18 cellular contexts compared by ENCODE assay signal in genomic region chr15:38559131-38559530, GRCh38. TPM values are rescaled to one million over a fixed set of nuclear protein-coding genes. Genes with fewer than 3 reads are reported as not detected.
DNase-seq lines count a peak whose midpoint lies in the region; ATAC-seq, FAIRE-seq and TF ChIP-seq lines count a peak whose summit lies in the region.
"Had no signal": no experiment of that assay in that cellular context is flagged by ENCODE, and none has a peak within 500 bp of the region (broad histone marks: within the 10 kb centered on the region; RNA-seq: fewer than 3 reads in every experiment).

No MANE protein-coding gene starts in this region.

- ATAC-seq in T-helper 17 cell, result no peak
- no peak for ATAC-seq in stimulated activated effector memory CD8-positive, alpha-beta T cell treated with anti-CD3 and anti-CD28 coated beads, Interleukin-12 subunit alpha, Interleukin-12 subunit beta, amount 100 ng/mL, for 72 hours
- ATAC-seq: HCT116, heart left ventricle, K562, lower lobe of right lung had no signal

- peak overlapping the region; percentile 71 for H3K4me3 Mint-ChIP-seq in activated naive CD4-positive, alpha-beta T cell treated with anti-CD3 and anti-CD28 coated beads for 36 hours
- H3K4me3 Mint-ChIP-seq in T-helper 17 cell, result peak overlapping the region; percentile 97
- H3K4me3 Mint-ChIP-seq in stimulated activated effector memory CD8-positive, alpha-beta T cell treated with anti-CD3 and anti-CD28 coated beads, Interleukin-12 subunit alpha, Interleukin-12 subunit beta, amount 100 ng/mL, for 72 hours, result peak overlapping the region; percentile 92

- intact Hi-C loops in activated naive CD4-positive, alpha-beta T cell treated with anti-CD3 and anti-CD28 coated beads for 36 hours (cut with micrococcal nuclease), result loop anchor here (10.0 kb wide), 2 partner anchors 494 to 1486 kb away; no protein-coding TSS in a partner anchor
- intact Hi-C loops in dorsolateral prefrontal cortex (cut with DNase I), result no loop called here
- intact Hi-C loops in kidney (cut with DNase I), result no loop called here

- TF ChIP-seq CTCF in dorsolateral prefrontal cortex (IDR thresholded peaks at IDR 0.05 in 54 of 56, conservative IDR thresholded peaks at IDR 0.05 in 2 of 56; ENCODE audit: low read depth in 1 of 56, partially characterized antibody in 56 of 56) (no peak), kidney (IDR thresholded peaks at IDR 0.05; ENCODE audit: borderline replicate concordance, extremely low read depth, insufficient read depth) (no peak)

- no peaks in the 10 kb centered on the region for H3K36me3 ChIP-seq in kidney (ENCODE audit: control insufficient read depth in 1 of 2, insufficient read depth in 2 of 2, low read length in 2 of 2)
- H3K36me3 ChIP-seq: ascending aorta, heart left ventricle, lower lobe of right lung had no signal

- no peak for DNase-seq in activated naive CD4-positive, alpha-beta T cell treated with anti-CD3 and anti-CD28 coated beads for 36 hours
- DNase-seq in activated naive CD4-positive, alpha-beta T cell treated with Interleukin-2 at 50 U/mL for 16 hours, result no peak
- DNase-seq in T-helper 17 cell (no peak), dorsolateral prefrontal cortex (no peak), medulla oblongata (ENCODE audit: extremely low spot score) (no peak), NCI-H526 treated with DMSO at 0.1 percent for 48 hours (lab: John Stamatoyannopoulos, UW) (no peak), kidney (no peak)
- no peak for DNase-seq in stimulated activated effector memory CD8-positive, alpha-beta T cell treated with anti-CD3 and anti-CD28 coated beads, Interleukin-12 subunit alpha, Interleukin-12 subunit beta, amount 100 ng/mL, for 72 hours (ENCODE audit: low spot score in 2 of 2)
- DNase-seq: activated CD4-positive, CD25-positive, alpha-beta regulatory T cell treated with anti-CD3 and anti-CD28 coated beads, Interleukin-2, amount 50 U/mL, for 72 hours; Caco-2; heart left ventricle; lower lobe of right lung; NCI-H526; posterior cingulate gyrus; SHP77 had no signal

- H3K4me1 ChIP-seq in kidney (ENCODE audit: control insufficient read depth in 1 of 2, insufficient read depth in 1 of 2, low read depth in 1 of 2, low read length in 2 of 2), result peaks cover 17 to 18% of the 10 kb centered on the region in 2 donors
- H3K4me1 ChIP-seq: ascending aorta had no signal

- H3K36me3 Mint-ChIP-seq in activated naive CD4-positive, alpha-beta T cell treated with anti-CD3 and anti-CD28 coated beads for 36 hours (ENCODE audit: low read depth), result peaks cover 54% of the 10 kb centered on the region
- peaks cover 21% of the 10 kb centered on the region for H3K36me3 Mint-ChIP-seq in T-helper 17 cell (ENCODE audit: low read depth)
- H3K36me3 Mint-ChIP-seq in stimulated activated effector memory CD8-positive, alpha-beta T cell treated with anti-CD3 and anti-CD28 coated beads, Interleukin-12 subunit alpha, Interleukin-12 subunit beta, amount 100 ng/mL, for 72 hours, result peaks cover 100% of the 10 kb centered on the region

- H3K27ac ChIP-seq in dorsolateral prefrontal cortex (peak overlapping the region in 3 of 59 donors; percentile 0 to 77 (median 71)), kidney (ENCODE audit: low read depth in 2 of 2, low read length in 2 of 2) (no peak overlapping the region)
- H3K27ac ChIP-seq: ascending aorta, lower lobe of right lung had no signal

- FAIRE-seq in kidney (lab: Jason Lieb, UNC), result no peak
- FAIRE-seq: K562 had no signal

- H3K27me3 Mint-ChIP-seq in activated naive CD4-positive, alpha-beta T cell treated with anti-CD3 and anti-CD28 coated beads for 36 hours (ENCODE audit: low read depth), result no peaks in the 10 kb centered on the region
- no peaks in the 10 kb centered on the region for H3K27me3 Mint-ChIP-seq in T-helper 17 cell

- no peaks in the 10 kb centered on the region for H3K9me3 Mint-ChIP-seq in activated naive CD4-positive, alpha-beta T cell treated with anti-CD3 and anti-CD28 coated beads for 36 hours
- no peaks in the 10 kb centered on the region for H3K9me3 Mint-ChIP-seq in stimulated activated effector memory CD8-positive, alpha-beta T cell treated with anti-CD3 and anti-CD28 coated beads, Interleukin-12 subunit alpha, Interleukin-12 subunit beta, amount 100 ng/mL, for 72 hours

- H3K4me3 ChIP-seq in dorsolateral prefrontal cortex (peak overlapping the region in 31 of 59 donors; percentile 1 to 45 (median 21)), kidney (ENCODE audit: low read length in 2 of 2) (peak overlapping the region in 1 of 2 donors; percentile 59)
- H3K4me3 ChIP-seq: ascending aorta, K562, lower lobe of right lung had no signal

- peaks cover 85% of the 10 kb centered on the region for H3K4me1 Mint-ChIP-seq in activated naive CD4-positive, alpha-beta T cell treated with anti-CD3 and anti-CD28 coated beads for 36 hours (ENCODE audit: low read depth)
- peaks cover 77% of the 10 kb centered on the region for H3K4me1 Mint-ChIP-seq in T-helper 17 cell
- peaks cover 86% of the 10 kb centered on the region for H3K4me1 Mint-ChIP-seq in stimulated activated effector memory CD8-positive, alpha-beta T cell treated with anti-CD3 and anti-CD28 coated beads, Interleukin-12 subunit alpha, Interleukin-12 subunit beta, amount 100 ng/mL, for 72 hours

- CTCF ChIA-PET in activated naive CD4-positive, alpha-beta T cell treated with anti-CD3 and anti-CD28 coated beads for 36 hours (lab: Charles Lee), result interaction anchor here (0.9 to 9.6 kb wide), 3 partner anchors 26 to 132 kb away, joined by 3 to 352 read pairs (median 4); no protein-coding TSS in a partner anchor

- peak overlapping the region; percentile 98 for H3K27ac Mint-ChIP-seq in activated naive CD4-positive, alpha-beta T cell treated with anti-CD3 and anti-CD28 coated beads for 36 hours
- peak overlapping the region; percentile 98 for H3K27ac Mint-ChIP-seq in T-helper 17 cell
- H3K27ac Mint-ChIP-seq in stimulated activated effector memory CD8-positive, alpha-beta T cell treated with anti-CD3 and anti-CD28 coated beads, Interleukin-12 subunit alpha, Interleukin-12 subunit beta, amount 100 ng/mL, for 72 hours, result peak overlapping the region; percentile 97

- peaks cover 0 to 3% (median 0%) of the 10 kb centered on the region in 45 donors for H3K27me3 ChIP-seq in dorsolateral prefrontal cortex
- H3K27me3 ChIP-seq: ascending aorta had no signal

- H3K9me3 ChIP-seq in T-helper 17 cell (ENCODE audit: control insufficient read depth, low read length, poor library complexity, severe bottlenecking), result no peaks in the 10 kb centered on the region
- H3K9me3 ChIP-seq in kidney (ENCODE audit: control insufficient read depth in 1 of 2, low read length in 2 of 2), result no peaks in the 10 kb centered on the region
- H3K9me3 ChIP-seq: ascending aorta, Caco-2, heart left ventricle, lower lobe of right lung had no signal

- peak overlapping the region in 1 of 2 donors; percentile 19 for H3K9ac ChIP-seq in kidney (ENCODE audit: low read length in 2 of 2)

RNA-seq across cellular contexts. Expression of gene RASGRP1, which starts 5.5 kb away (rescaled TPM):
- 10 to 100 TPM; 44.2 to 44.9 TPM for total RNA-seq in activated naive CD4-positive, alpha-beta T cell treated with anti-CD3 and anti-CD28 coated beads for 36 hours
- total RNA-seq in T-helper 17 cell (100 to 1,000 TPM; 121 to 138 TPM), dorsolateral prefrontal cortex (10 to 100 TPM; 12.6 to 59.7 (median 33.3) TPM), kidney (12.5 TPM)
- polyA plus RNA-seq in kidney (ENCODE audit: insufficient read depth, low read depth, low replicate concordance), result 3.4 TPM
- total RNA-seq: ascending aorta had no signal
